8 cellular contexts compared by ENCODE assay signal in genomic region chr11:77066229-77067023, GRCh38. TPM values are rescaled to one million over a fixed set of nuclear protein-coding genes. Genes with fewer than 3 reads are reported as not detected.
DNase-seq lines count a peak whose midpoint lies in the region; ATAC-seq and TF ChIP-seq lines count a peak whose summit lies in the region.

TSS of gene CAPN5 (plus strand) at chr11:77066971. CDS start at chr11:77084887, 17,916 bp downstream.

- H3K4me1 ChIP-seq in adrenal gland (replicated peaks in 1 of 2): peaks cover 0 to 14% of the 10 kb centered on the region in 2 donors
- H3K4me1 ChIP-seq in upper lobe of right lung: peaks cover 8% of the 10 kb centered on the region

- no peaks in the 10 kb centered on the region for H3K36me3 Mint-ChIP-seq in progenitor cell of endocrine pancreas (ENCODE audit: insufficient read depth)

- peak within 1 kb of the TSS; percentile 89 for H3K27ac Mint-ChIP-seq in progenitor cell of endocrine pancreas

- no peaks in the 10 kb centered on the region for H3K27me3 ChIP-seq in adrenal gland
- H3K27me3 ChIP-seq in upper lobe of right lung: no peaks in the 10 kb centered on the region

- H3K4me1 Mint-ChIP-seq in progenitor cell of endocrine pancreas (ENCODE audit: low read depth): peaks cover 13% of the 10 kb centered on the region

- peaks cover under 1% of the 10 kb centered on the region for H3K9me3 Mint-ChIP-seq in progenitor cell of endocrine pancreas (ENCODE audit: low read depth)

- ATAC-seq in HG02610 (IDR thresholded peaks at IDR 0.05; ENCODE audit: unreplicated experiment) (peak; percentile 91), left cardiac atrium (peak; percentile 98 to 99), upper lobe of right lung (peak; percentile 98)

- H3K4me3 ChIP-seq in adrenal gland: peak within 1 kb of the TSS; percentile 22 to 62 (median 40)
- H3K4me3 ChIP-seq in upper lobe of right lung: peak within 1 kb of the TSS; percentile 74

- H3K9me3 ChIP-seq in adrenal gland (replicated peaks in 1 of 3): no peaks in the 10 kb centered on the region
- no peaks in the 10 kb centered on the region for H3K9me3 ChIP-seq in upper lobe of right lung

- peak; percentile 90 for DNase-seq in NCI-H1092 (lab: John Stamatoyannopoulos, UW)
- peak; percentile 84 for DNase-seq in SW480 (ENCODE audit: low spot score)
- peak; percentile 90 to 95 (median 93) for DNase-seq in adrenal gland
- peak; percentile 95 for DNase-seq in left cardiac atrium
- peak; percentile 95 for DNase-seq in progenitor cell of endocrine pancreas (ENCODE audit: low spot score, unreplicated experiment)
- peak; percentile 95 for DNase-seq in upper lobe of right lung

- intact Hi-C loops in adrenal gland (cut with DNase I) (no loop called here), left cardiac atrium (cut with DNase I) (no loop called here), upper lobe of right lung (cut with DNase I) (no loop called here)

- TF ChIP-seq POLR2A in adrenal gland (IDR thresholded peaks at IDR 0.05): peak; percentile 79 to 97

- H3K4me3 Mint-ChIP-seq in progenitor cell of endocrine pancreas (ENCODE audit: low read depth): peak within 1 kb of the TSS; percentile 76

- H3K36me3 ChIP-seq in adrenal gland (replicated peaks in 1 of 2) (no peaks in the 10 kb centered on the region), upper lobe of right lung (no peaks in the 10 kb centered on the region)

- H3K27me3 Mint-ChIP-seq in progenitor cell of endocrine pancreas: peaks cover 24% of the 10 kb centered on the region

- TF ChIP-seq CTCF in GM12873 (IDR thresholded peaks at IDR 0.05; ENCODE audit: insufficient read depth, low read depth, low read length, missing control alignments): peak; percentile 32
- peak in 5 of 6 experiments; percentile 16 to 41 (median 27) for TF ChIP-seq CTCF in adrenal gland (IDR thresholded peaks at IDR 0.05)
- TF ChIP-seq CTCF in progenitor cell of endocrine pancreas (IDR thresholded peaks at IDR 0.05; ENCODE audit: unreplicated experiment): peak; percentile 50
- TF ChIP-seq CTCF in upper lobe of right lung (IDR thresholded peaks at IDR 0.05): peak; percentile 34

- 2 to 11% (median 2%) methylated on average over 8 to 67 of the region's 67 CpGs for WGBS in adrenal gland, 4 donors

- H3K27ac ChIP-seq in adrenal gland: peak within 1 kb of the TSS in 4 of 5 donors; percentile 59 to 88 (median 76)
- H3K27ac ChIP-seq in upper lobe of right lung: peak within 1 kb of the TSS; percentile 84

RNA-seq across cellular contexts. Expression of gene CAPN5, which starts in this region (rescaled TPM):
- total RNA-seq in adrenal gland (10 to 100 TPM in 7 of 8 donors, 1 to 10 TPM in 1; 8.5 to 29.6 (median 21.3) TPM), left cardiac atrium (1 to 10 TPM; 5.6 to 5.9 TPM), progenitor cell of endocrine pancreas (9.5 and 10.9 TPM in 2 replicates), upper lobe of right lung (6.5 TPM)
- 10 to 100 TPM in 2 of 3 donors, 1 to 10 TPM in 1; 7.7 to 27.8 (median 12.3) TPM for polyA plus RNA-seq in adrenal gland

Comparison
In these comparisons a context has a peak if more than half of its experiments do, and no peak if none do; other contexts are left out.
1. Peak in every context shown above with its lines: DNase-seq, ATAC-seq, H3K4me3 ChIP-seq and H3K27ac ChIP-seq.